Comparison of ENCODE assay signal across 20 cellular contexts in the genomic region with DNA sequence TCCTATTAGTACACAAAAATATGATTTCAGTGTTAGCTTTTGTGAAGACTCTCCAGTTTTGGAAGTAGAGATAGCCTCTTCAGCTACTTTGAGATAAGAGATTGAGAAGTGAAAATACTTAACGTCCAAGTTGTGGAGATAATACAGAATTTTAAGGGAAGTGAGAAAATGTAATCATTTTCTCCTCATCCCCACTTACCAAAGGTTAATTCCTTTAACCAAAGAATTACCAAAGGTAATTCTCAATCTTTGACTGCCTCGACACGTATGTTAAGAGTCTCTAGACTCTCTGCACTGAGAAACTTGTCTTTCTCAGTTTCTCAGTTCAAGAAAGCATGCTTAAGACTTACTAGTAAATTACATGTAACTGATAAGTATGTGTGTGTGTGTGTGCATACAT. TPM values are rescaled to one million over a fixed set of nuclear protein-coding genes. Genes with fewer than 3 reads are reported as not detected.
A peak's percentile ranks its signal among the peaks of the same experiment; 100 is the strongest.
DNase-seq lines count a peak whose midpoint lies in the region; ATAC-seq and TF ChIP-seq lines count a peak whose summit lies in the region.
"Had no signal": no experiment of that assay in that cellular context is flagged by ENCODE, and none has a peak within 500 bp of the region (broad histone marks: within the 10 kb centered on the region; RNA-seq: fewer than 3 reads in every experiment).

No MANE protein-coding gene starts in this region.

- H3K27me3 ChIP-seq in cardiac muscle cell (no peaks in the 10 kb centered on the region), right cardiac atrium (ENCODE audit: control insufficient read depth, insufficient read depth) (no peaks in the 10 kb centered on the region)
- H3K27me3 ChIP-seq: BLaER1 treated with 17β-estradiol and CSF1 and Interleukin-3, amounts not matched to agents 10 nM and 100 nM had no signal

- H3K27ac ChIP-seq in cardiac muscle cell (peak overlapping the region; percentile 28), right cardiac atrium (ENCODE audit: low read length) (no peak overlapping the region)
- H3K27ac ChIP-seq: BLaER1 treated with 17β-estradiol and CSF1 and Interleukin-3, amounts not matched to agents 10 nM and 100 nM; SK-N-MC had no signal

- 65% methylated on average over 3 of the region's 3 CpGs for WGBS in right cardiac atrium

- no peak for DNase-seq in cardiac muscle cell (ENCODE audit: low read depth in 1 of 2, low spot score in 1 of 2)
- DNase-seq in right cardiac atrium, result no peak
- DNase-seq in MV-4-11 (lab: John Stamatoyannopoulos, UW), result peak; percentile 56
- DNase-seq in activated CD4-positive, CD25-positive, alpha-beta regulatory T cell (lab: John Stamatoyannopoulos, UW), result no peak
- DNase-seq in T-cell, result no peak
- DNase-seq in globus pallidus (ENCODE audit: low spot score), result no peak
- DNase-seq: DMS 273 treated with DMSO at 0.1 percent for 48 hours; IMR-90; Kasumi-1; NCI-H1436; NCI-H2029 treated with DMSO at 0.1 percent for 48 hours; NCI-H524 treated with DMSO at 0.1 percent for 48 hours; NK-92 treated with Interleukin-12 subunit alpha and Interleukin-12 subunit beta, amount 100 ng/mL, for 24 hours had no signal

- H3K36me3 ChIP-seq in cardiac muscle cell, result peaks cover 66% of the 10 kb centered on the region

- H3K9me3 ChIP-seq in cardiac muscle cell (ENCODE audit: low read depth) (no peaks in the 10 kb centered on the region), right cardiac atrium (ENCODE audit: control insufficient read depth, low read length) (no peaks in the 10 kb centered on the region)

- intact Hi-C loops in right cardiac atrium (cut with DNase I), result no loop called here

- H3K9me3 Mint-ChIP-seq in T-cell, result no peaks in the 10 kb centered on the region
- H3K9me3 Mint-ChIP-seq: GM23338 had no signal

- ATAC-seq in right cardiac atrium, result no peak
- ATAC-seq in GM21786 (IDR thresholded peaks at IDR 0.05; ENCODE audit: unreplicated experiment), result peak; percentile 58
- ATAC-seq in GM19324 (IDR thresholded peaks at IDR 0.05; ENCODE audit: low FRiP score, unreplicated experiment), result no peak
- ATAC-seq in T-cell (replicated peaks in 1 of 4), result no peak
- ATAC-seq: GM23338, Panc1, Right ventricle myocardium inferior had no signal

- H3K4me3 ChIP-seq in cardiac muscle cell (no peak overlapping the region), right cardiac atrium (ENCODE audit: low read length) (no peak overlapping the region)
- H3K4me3 ChIP-seq: BLaER1 treated with 17β-estradiol and CSF1 and Interleukin-3, amounts not matched to agents 10 nM and 100 nM; GM23338; SK-N-MC had no signal

- H3K36me3 Mint-ChIP-seq in T-cell, result peaks cover 44% of the 10 kb centered on the region

- H3K27ac Mint-ChIP-seq in T-cell, result no peak overlapping the region
- H3K27ac Mint-ChIP-seq: GM23338 had no signal

- no peak overlapping the region for H3K4me3 Mint-ChIP-seq in T-cell
- H3K4me3 Mint-ChIP-seq: GM23338 had no signal

- CTCF ChIA-PET in T-cell (lab: Charles Lee), result no interaction called here

- POLR2A ChIA-PET in T-cell (lab: Charles Lee), result interaction anchor here in 1 of 2 donors (0.6 kb wide), 1 partner anchor 19 kb away, joined by 4 read pairs; no protein-coding TSS in a partner anchor

- H3K4me1 ChIP-seq in cardiac muscle cell (ENCODE audit: low read depth) (no peaks in the 10 kb centered on the region), right cardiac atrium (ENCODE audit: control insufficient read depth, insufficient read depth, low read length) (no peaks in the 10 kb centered on the region)

- peaks cover 0 to 3% (median 0%) of the 10 kb centered on the region in 3 donors for H3K4me1 Mint-ChIP-seq in T-cell
- H3K4me1 Mint-ChIP-seq: GM23338 had no signal

- no peak for TF ChIP-seq CTCF in cardiac muscle cell (IDR thresholded peaks at IDR 0.05; ENCODE audit: low read depth, low read length)

- no peaks in the 10 kb centered on the region for H3K27me3 Mint-ChIP-seq in T-cell

RNA-seq across cellular contexts. Expression of a gene that starts 15.3 kb away (rescaled TPM):
- total RNA-seq in cardiac muscle cell (23.3 and 28.8 TPM in 2 replicates), right cardiac atrium (10 to 100 TPM; 28.0 to 36.9 (median 33.4) TPM), T-cell (10 to 100 TPM; 15.3 to 30.8 (median 27.4) TPM)
- polyA plus RNA-seq in cardiac muscle cell (23.5 and 34.3 TPM in 2 replicates), right cardiac atrium (23.0 TPM)

RNA-seq across cellular contexts. Expression of a gene that starts 15.5 kb away (rescaled TPM):
- total RNA-seq in cardiac muscle cell, result 27.7 and 60.7 TPM in 2 replicates
- 24.7 and 43.3 TPM in 2 replicates for polyA plus RNA-seq in cardiac muscle cell
- 10 to 100 TPM; 36.3 to 52.1 (median 38.6) TPM for total RNA-seq in right cardiac atrium
- 36.2 TPM for polyA plus RNA-seq in right cardiac atrium
- 100 to 1,000 TPM; 130 to 177 (median 152) TPM for total RNA-seq in T-cell

RNA-seq across cellular contexts. Expression of a gene that starts 27.3 kb away (rescaled TPM):
- total RNA-seq in cardiac muscle cell (39.2 and 43.9 TPM in 2 replicates), right cardiac atrium (10 to 100 TPM; 19.8 to 25.1 (median 22.8) TPM), T-cell (10 to 100 TPM; 64.1 to 71.7 (median 67.1) TPM)
- polyA plus RNA-seq in cardiac muscle cell (28.7 and 37.8 TPM in 2 replicates), right cardiac atrium (14.7 TPM)
